ENCODE assay signal across 12 cellular contexts in the genomic region with DNA sequence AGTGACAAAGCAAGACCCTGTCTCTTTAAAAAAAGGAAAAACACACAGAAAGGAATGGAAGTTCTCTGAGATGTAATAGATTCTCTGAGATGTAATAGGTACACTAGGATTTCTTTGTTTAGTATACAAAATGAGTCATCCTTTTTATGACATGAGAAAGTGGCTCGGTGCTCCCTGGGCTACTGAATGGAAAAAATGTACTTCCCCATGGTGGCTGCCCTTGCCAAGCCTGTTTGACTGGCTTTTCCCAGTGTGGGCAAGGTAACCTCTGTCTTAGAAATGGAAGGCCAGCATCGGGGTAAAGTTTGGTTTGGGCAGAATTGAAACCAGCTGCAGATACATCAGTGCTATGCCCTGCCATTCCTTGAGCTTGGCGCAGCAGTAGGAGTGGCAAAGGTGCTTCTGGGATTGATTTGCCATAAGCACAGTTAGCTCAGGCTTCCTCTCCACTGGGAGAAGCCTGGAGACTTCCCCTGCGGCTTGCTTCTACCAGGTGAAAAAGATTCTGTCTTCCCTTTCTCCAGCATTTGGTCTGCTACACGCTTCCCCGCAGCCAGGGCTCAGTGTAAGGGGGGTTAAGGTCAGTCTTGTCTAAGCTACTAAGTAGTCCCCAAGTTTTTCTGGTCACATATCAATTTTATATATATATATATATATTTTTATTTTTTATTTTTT. TPM values are rescaled to one million over a fixed set of nuclear protein-coding genes. Genes with fewer than 3 reads are reported as not detected.
DNase-seq lines count a peak whose midpoint lies in the region; ATAC-seq and TF ChIP-seq lines count a peak whose summit lies in the region.
"Had no signal": no experiment of that assay in that cellular context is flagged by ENCODE, and none has a peak within 500 bp of the region (broad histone marks: within the 10 kb centered on the region; RNA-seq: fewer than 3 reads in every experiment).

No MANE protein-coding gene starts in this region.

- peaks cover 3 to 13% of the 10 kb centered on the region in 2 experiments; a peak in 1 of 4 replicates for H3K4me1 Mint-ChIP-seq in H9

- H2AFZ ChIP-seq in mammary epithelial cell (ENCODE audit: low read depth, low read length) (no peak overlapping the region), H9 (ENCODE audit: low read length) (no peak overlapping the region)

- no peak overlapping the region for H3K9ac ChIP-seq in mammary epithelial cell (ENCODE audit: insufficient read depth, low read length)
- no peak overlapping the region for H3K9ac ChIP-seq in H9 (ENCODE audit: extremely low read depth, insufficient read length, low read length)

- no TSS peak for BruUV-seq in mammary epithelial cell (replicated peaks; lab: Mats Ljungman, UMichigan)

- CTCF ChIA-PET in mammary epithelial cell (lab: Charles Lee; ENCODE audit: low non-redundant PET), result no interaction called here

- no peaks in the 10 kb centered on the region for H3K9me3 Mint-ChIP-seq in H9
- H3K9me3 Mint-ChIP-seq: activated naive CD4-positive, alpha-beta T cell treated with anti-CD3 and anti-CD28 coated beads for 36 hours; CD8-positive, alpha-beta memory T cell had no signal

- H3T11ph ChIP-seq in H9 (ENCODE audit: low read length), result no peak overlapping the region

- no peak overlapping the region for H3K56ac ChIP-seq in H9 (ENCODE audit: insufficient read length, low read depth, low read length)

- no peak overlapping the region for H3K18ac ChIP-seq in H9 (ENCODE audit: insufficient read length, low read depth, low read length)

- H4K91ac ChIP-seq in H9 (ENCODE audit: insufficient read length, low read depth, low read length), result no peak overlapping the region

- H3K27ac ChIP-seq in mammary epithelial cell (ENCODE audit: insufficient read depth, low read depth, low read length) (no peak overlapping the region), H9 (ENCODE audit: insufficient read length, low read depth, low read length) (no peak overlapping the region), SJCRH30 (no peak overlapping the region)

- intact Hi-C loops in mammary epithelial cell (cut with micrococcal nuclease) (no loop called here), mucosa of descending colon (cut with DNase I, micrococcal nuclease) (no loop called here)

- in situ Hi-C loops in mammary epithelial cell (cut with MboI; ENCODE audit: low sequenced_read_pairs in 2 of 2), result no loop called here

- H3K36me3 Mint-ChIP-seq in H9 (ENCODE audit: insufficient read depth in 1 of 3, low read depth in 3 of 3), result peaks cover 7 to 31% (median 13%) of the 10 kb centered on the region in 3 experiments; a peak in 5 of 7 replicates

- no peak overlapping the region for H2BK15ac ChIP-seq in H9 (ENCODE audit: low read depth, low read length)

- no peak overlapping the region for H3K4me3 ChIP-seq in mammary epithelial cell (replicated peaks in 1 of 3; ENCODE audit: insufficient read depth in 1 of 3, low read depth in 2 of 3, low read length in 3 of 3)
- H3K4me3 ChIP-seq in mucosa of descending colon, result no peak overlapping the region
- no peak overlapping the region for H3K4me3 ChIP-seq in SJCRH30

- no peaks in the 10 kb centered on the region for H3K27me3 ChIP-seq in mammary epithelial cell (ENCODE audit: insufficient read depth, low read length)
- H3K27me3 ChIP-seq in H9 (ENCODE audit: insufficient read depth, low read length), result no peaks in the 10 kb centered on the region
- H3K27me3 ChIP-seq in SJCRH30, result no peaks in the 10 kb centered on the region

- no peaks in the 10 kb centered on the region for H3K27me3 Mint-ChIP-seq in H9 (ENCODE audit: low read depth)
- H3K27me3 Mint-ChIP-seq: CD8-positive, alpha-beta memory T cell had no signal

- H2BK20ac ChIP-seq in H9 (ENCODE audit: low read depth, low read length, poor library complexity, severe bottlenecking), result no peak overlapping the region

- H3K14ac ChIP-seq in H9 (ENCODE audit: insufficient read depth, low read length), result no peak overlapping the region

- ATAC-seq in mucosa of descending colon, result peak; percentile 95
- no peak for ATAC-seq in HG03139 (IDR thresholded peaks at IDR 0.05; ENCODE audit: unreplicated experiment)
- ATAC-seq: left lobe of liver had no signal

- H2BK5ac ChIP-seq in H9 (ENCODE audit: insufficient read length, low read length), result no peak overlapping the region

- peak overlapping the region; percentile 31 for H3K4me2 ChIP-seq in mammary epithelial cell (ENCODE audit: insufficient read depth, low read depth, low read length)
- no peak overlapping the region for H3K4me2 ChIP-seq in H9 (ENCODE audit: insufficient read depth, insufficient read length, low read length)

- TF ChIP-seq CTCF in mammary epithelial cell (conservative IDR thresholded peaks at IDR 0.05 in 1 of 2, IDR thresholded peaks at IDR 0.05 in 1 of 2; ENCODE audit: extremely low read depth in 1 of 2, insufficient read depth in 1 of 2, low read depth in 1 of 2, low read length in 2 of 2) (no peak), mucosa of descending colon (IDR thresholded peaks at IDR 0.05) (no peak), H9 (conservative IDR thresholded peaks at IDR 0.05) (no peak)

- H4K20me1 ChIP-seq in mammary epithelial cell (ENCODE audit: insufficient read depth, low read length) (peaks cover 3% of the 10 kb centered on the region), H9 (ENCODE audit: control insufficient read depth, insufficient read depth, insufficient read length) (no peaks in the 10 kb centered on the region)

- H3K36me3 ChIP-seq in mammary epithelial cell (ENCODE audit: insufficient read depth, low read length) (peaks cover 12% of the 10 kb centered on the region), mucosa of descending colon (ENCODE audit: low read depth) (no peaks in the 10 kb centered on the region), SJCRH30 (peaks cover 42% of the 10 kb centered on the region)

- no peak overlapping the region for H4K8ac ChIP-seq in H9 (replicated peaks; ENCODE audit: insufficient read length, low read depth, low read length)

- H3K79me1 ChIP-seq in H9 (ENCODE audit: insufficient read depth, low read depth, low read length, poor library complexity, severe bottlenecking), result no peaks in the 10 kb centered on the region

- peak overlapping the region in 1 of 3 experiments; percentile 57; a peak in 1 of 7 replicates for H3K27ac Mint-ChIP-seq in H9
- H3K27ac Mint-ChIP-seq: activated naive CD4-positive, alpha-beta T cell treated with anti-CD3 and anti-CD28 coated beads for 36 hours; CD8-positive, alpha-beta memory T cell had no signal

- no peak overlapping the region for H3K4ac ChIP-seq in H9 (ENCODE audit: low read depth, low read length)

- H3K79me2 ChIP-seq in mammary epithelial cell (ENCODE audit: insufficient read depth, low read length), result peaks cover 57% of the 10 kb centered on the region
- no peaks in the 10 kb centered on the region for H3K79me2 ChIP-seq in H9 (ENCODE audit: insufficient read depth, low read length)

- DNase-seq in COLO829 (ENCODE audit: low spot score), result peak; percentile 73
- DNase-seq in LoVo (ENCODE audit: low spot score), result peak; percentile 83
- peak; percentile 83 for DNase-seq in mammary epithelial cell
- DNase-seq in mucosa of descending colon, result peak; percentile 75 to 91 (median 82)
- DNase-seq in H9, result no peak
- no peak for DNase-seq in SJCRH30
- DNase-seq in GF-D8 (lab: John Stamatoyannopoulos, UW), result no peak
- DNase-seq: activated CD4-positive, alpha-beta T cell treated with anti-CD3 and anti-CD28 coated beads for 1 hour; activated naive CD4-positive, alpha-beta T cell treated with anti-CD3 and anti-CD28 coated beads for 36 hours; CD8-positive, alpha-beta memory T cell had no signal

- H3K4me1 ChIP-seq in mammary epithelial cell (ENCODE audit: insufficient read depth, low read length), result peaks cover 8% of the 10 kb centered on the region
- peaks cover 25% of the 10 kb centered on the region for H3K4me1 ChIP-seq in mucosa of descending colon (ENCODE audit: low read depth)
- H3K4me1 ChIP-seq in H9 (ENCODE audit: insufficient read depth, low read length), result no peaks in the 10 kb centered on the region
- H3K4me1 ChIP-seq in SJCRH30, result no peaks in the 10 kb centered on the region

- no peak overlapping the region for H2BK120ac ChIP-seq in H9 (ENCODE audit: low read depth, low read length, poor library complexity, severe bottlenecking)

- no peak overlapping the region for H2BK12ac ChIP-seq in H9 (ENCODE audit: insufficient read length, low read depth, low read length)

- H3K9me3 ChIP-seq in mammary epithelial cell (replicated peaks; ENCODE audit: insufficient read depth, low read length) (no peaks in the 10 kb centered on the region), mucosa of descending colon (no peaks in the 10 kb centered on the region), H9 (ENCODE audit: control insufficient read depth, low read depth, low read length) (no peaks in the 10 kb centered on the region), SJCRH30 (replicated peaks) (no peaks in the 10 kb centered on the region)

- WGBS in mammary epithelial cell (ENCODE audit: low coverage, missing lambda C conversion rate), result 78% methylated on average over 5 of the region's 6 CpGs
- WGBS in H9 (ENCODE audit: extremely low coverage, insufficient read length, low lambda C conversion rate), result no CpG with 5 or more reads among the region's 6 CpGs

- H4K5ac ChIP-seq in H9 (ENCODE audit: insufficient read length, low read depth, low read length), result no peak overlapping the region

- dilution Hi-C loops in mammary epithelial cell (cut with HindIII; ENCODE audit: low sequenced_read_pairs), result no loop called here

- H3K23me2 ChIP-seq in H9 (ENCODE audit: insufficient read length, low read depth, low read length, poor library complexity, severe bottlenecking), result no peaks in the 10 kb centered on the region

- no peak overlapping the region for H2AK5ac ChIP-seq in H9 (ENCODE audit: insufficient read length, low read length)

- no peak overlapping the region for H3K4me3 Mint-ChIP-seq in H9
- H3K4me3 Mint-ChIP-seq: activated naive CD4-positive, alpha-beta T cell treated with anti-CD3 and anti-CD28 coated beads for 36 hours; CD8-positive, alpha-beta memory T cell had no signal

- no peak overlapping the region for H3K23ac ChIP-seq in H9 (ENCODE audit: insufficient read length, low read depth, low read length)

RNA-seq across cellular contexts. Expression of a gene that starts 24.5 kb away (rescaled TPM):
- total RNA-seq in mammary epithelial cell, result 10 to 100 TPM; 27.7 to 36.0 TPM
- 10.4 TPM for polyA plus RNA-seq in mammary epithelial cell
- polyA minus RNA-seq in mammary epithelial cell, result 48.7 TPM
- 10 to 100 TPM; 46.2 to 73.8 (median 68.0) TPM for total RNA-seq in mucosa of descending colon
- 16.6 and 16.7 TPM in 2 replicates for total RNA-seq in H9 (2021)
- 35.6 and 38.2 TPM in 2 replicates for total RNA-seq in SJCRH30 (2014; rRNA removed; shearing (Covaris generic))

Comparison
In these comparisons a context has a peak if more than half of its experiments do, and no peak if none do; other contexts are left out.
1. DNase-seq: peak in COLO829 (single experiment), LoVo (single experiment), mammary epithelial cell (single experiment) and mucosa of descending colon (3 of 3); none in H9 (single experiment), SJCRH30 (0 of 2) and GF-D8 (single experiment).